ENCODE assay signal across 9 cellular contexts in genomic region chr14:76810953-76811400, GRCh38. TPM values are rescaled to one million over a fixed set of nuclear protein-coding genes. Genes with fewer than 3 reads are reported as not detected.
DNase-seq lines count a peak whose midpoint lies in the region; TF ChIP-seq lines count a peak whose summit lies in the region.
"Had no signal": no experiment of that assay in that cellular context is flagged by ENCODE, and none has a peak within 500 bp of the region (broad histone marks: within the 10 kb centered on the region; RNA-seq: fewer than 3 reads in every experiment).

No MANE protein-coding gene starts in this region.

- no peak overlapping the region for H3K9ac ChIP-seq in endodermal cell (ENCODE audit: extremely low read depth, low read length, poor library complexity, severe bottlenecking)

- H3K27me3 Mint-ChIP-seq in T-helper 1 cell treated with Interleukin-12 subunit alpha and Interleukin-12 subunit beta and Interleukin-4 antibody, amounts not matched to agents 30 μg/mL and 1 μg/mL, for 36 hours (ENCODE audit: low read depth), result no peaks in the 10 kb centered on the region
- no peaks in the 10 kb centered on the region for H3K27me3 Mint-ChIP-seq in endodermal cell (ENCODE audit: insufficient read depth)

- no peaks in the 10 kb centered on the region for H3K4me1 ChIP-seq in endodermal cell (ENCODE audit: control insufficient read depth, insufficient read depth, low read length)
- H3K4me1 ChIP-seq in muscle layer of duodenum (ENCODE audit: control insufficient read depth in 1 of 2, insufficient read depth in 2 of 2, low read length in 2 of 2), result peaks cover 5 to 6% of the 10 kb centered on the region in 2 donors

- H3K9me3 ChIP-seq in endodermal cell (ENCODE audit: control insufficient read depth, low read length) (no peaks in the 10 kb centered on the region), muscle layer of duodenum (ENCODE audit: control insufficient read depth in 1 of 2, low read length in 2 of 2) (no peaks in the 10 kb centered on the region)

- TF ChIP-seq CTCF in HFF-Myc (IDR thresholded peaks at IDR 0.05; ENCODE audit: low read depth, low read length, missing control alignments), result peak; percentile 53
- TF ChIP-seq CTCF in endodermal cell (conservative IDR thresholded peaks at IDR 0.05), result peak; percentile 69

- H3K4me1 Mint-ChIP-seq in T-helper 1 cell treated with Interleukin-12 subunit alpha and Interleukin-12 subunit beta and Interleukin-4 antibody, amounts not matched to agents 30 μg/mL and 1 μg/mL, for 36 hours (ENCODE audit: low read depth), result peaks cover 18% of the 10 kb centered on the region
- peaks cover 17% of the 10 kb centered on the region for H3K4me1 Mint-ChIP-seq in endodermal cell

- 15 to 32% methylated on average over 8 to 9 of the region's 9 CpGs for WGBS in endodermal cell (ENCODE audit: insufficient coverage in 1 of 2, insufficient read length in 1 of 2), 2 experiments

- no peaks in the 10 kb centered on the region for H3K9me3 Mint-ChIP-seq in T-helper 1 cell treated with Interleukin-12 subunit alpha and Interleukin-12 subunit beta and Interleukin-4 antibody, amounts not matched to agents 30 μg/mL and 1 μg/mL, for 36 hours
- no peaks in the 10 kb centered on the region for H3K9me3 Mint-ChIP-seq in endodermal cell

- peak overlapping the region; percentile 36 for H3K27ac Mint-ChIP-seq in T-helper 1 cell treated with Interleukin-12 subunit alpha and Interleukin-12 subunit beta and Interleukin-4 antibody, amounts not matched to agents 30 μg/mL and 1 μg/mL, for 36 hours
- peak overlapping the region; percentile 64 for H3K27ac Mint-ChIP-seq in endodermal cell

- peaks cover 33% of the 10 kb centered on the region for H3K36me3 ChIP-seq in endodermal cell (ENCODE audit: control insufficient read depth, insufficient read depth, low read length)
- H3K36me3 ChIP-seq in muscle layer of duodenum (ENCODE audit: control insufficient read depth in 1 of 2, insufficient read depth in 2 of 2, low read length in 2 of 2), result peaks cover 17 to 20% of the 10 kb centered on the region in 2 donors

- peak in 2 of 3 experiments; percentile 13 to 32 for DNase-seq in NCI-H1417 (lab: John Stamatoyannopoulos, UW)
- no peak for DNase-seq in NCI-H1417 treated with DMSO at 0.1 percent for 48 hours (lab: John Stamatoyannopoulos, UW)
- DNase-seq in HFF-Myc (ENCODE audit: extremely low read depth, low read depth), result no peak
- no peak for DNase-seq in endodermal cell
- no peak for DNase-seq in NCI-H1436 treated with DMSO at 0.1 percent for 48 hours (lab: John Stamatoyannopoulos, UW)
- no peak for DNase-seq in NCI-H187 (lab: John Stamatoyannopoulos, UW)

- H3K4me3 Mint-ChIP-seq in T-helper 1 cell treated with Interleukin-12 subunit alpha and Interleukin-12 subunit beta and Interleukin-4 antibody, amounts not matched to agents 30 μg/mL and 1 μg/mL, for 36 hours, result peak overlapping the region; percentile 67
- H3K4me3 Mint-ChIP-seq in endodermal cell, result peak overlapping the region; percentile 80

- peaks cover 10% of the 10 kb centered on the region for H3K36me3 Mint-ChIP-seq in T-helper 1 cell treated with Interleukin-12 subunit alpha and Interleukin-12 subunit beta and Interleukin-4 antibody, amounts not matched to agents 30 μg/mL and 1 μg/mL, for 36 hours (ENCODE audit: low read depth)
- H3K36me3 Mint-ChIP-seq in endodermal cell (ENCODE audit: low read depth), result peaks cover 30% of the 10 kb centered on the region

- no peak overlapping the region for H3K27ac ChIP-seq in endodermal cell (ENCODE audit: low read depth, low read length)
- H3K27ac ChIP-seq in muscle layer of duodenum (ENCODE audit: low read length), result peak overlapping the region; percentile 70

- H3K27me3 ChIP-seq in endodermal cell (ENCODE audit: control insufficient read depth, insufficient read depth, low read length, poor library complexity, severe bottlenecking) (no peaks in the 10 kb centered on the region), muscle layer of duodenum (ENCODE audit: low read depth, low read length) (no peaks in the 10 kb centered on the region)

- H3K4me3 ChIP-seq in HFF-Myc (replicated peaks; ENCODE audit: low read depth, low read length) (peak overlapping the region; percentile 84), endodermal cell (ENCODE audit: low read length) (peak overlapping the region; percentile 90), muscle layer of duodenum (ENCODE audit: low read depth in 1 of 2, low read length in 2 of 2) (peak overlapping the region; percentile 46 to 80)

RNA-seq across cellular contexts. Expression of gene ANGEL1, which starts 1.7 kb away (rescaled TPM):
- 10 to 100 TPM; 21.5 to 32.5 TPM for total RNA-seq in endodermal cell
- 26.1 TPM for polyA plus RNA-seq in endodermal cell (2013, experiment 1 of 2)
- polyA plus RNA-seq in endodermal cell (2013, experiment 2 of 2), result 22.1 TPM

RNA-seq across cellular contexts. Expression of gene LRRC74A, which starts 15.2 kb away (rescaled TPM):
- not detected for total RNA-seq in endodermal cell
- polyA plus RNA-seq in endodermal cell (2013, experiment 1 of 2), result not detected
- not detected for polyA plus RNA-seq in endodermal cell (2013, experiment 2 of 2)
- total RNA-seq: frontal cortex had no signal

RNA-seq across cellular contexts. Expression of gene VASH1, which starts 49.7 kb away (rescaled TPM):
- total RNA-seq in endodermal cell, result 10 to 100 TPM; 10.3 to 19.8 TPM
- 39.3 TPM for polyA plus RNA-seq in endodermal cell (2013, experiment 1 of 2)
- 42.6 TPM for polyA plus RNA-seq in endodermal cell (2013, experiment 2 of 2)

Comparison
In these comparisons a context has a peak if more than half of its experiments do, and no peak if none do; other contexts are left out.
1. DNase-seq: peak in NCI-H1417 (2 of 3); none in NCI-H1417 treated with DMSO at 0.1 percent for 48 hours (single experiment), HFF-Myc (single experiment), endodermal cell (single experiment), NCI-H1436 treated with DMSO at 0.1 percent for 48 hours (single experiment) and NCI-H187 (0 of 2).
2. Peak in every context shown above with its lines, with median percentiles within 50 percentile points of each other: H3K4me3 ChIP-seq.